21 cellular contexts compared by ENCODE assay signal in the genomic region with DNA sequence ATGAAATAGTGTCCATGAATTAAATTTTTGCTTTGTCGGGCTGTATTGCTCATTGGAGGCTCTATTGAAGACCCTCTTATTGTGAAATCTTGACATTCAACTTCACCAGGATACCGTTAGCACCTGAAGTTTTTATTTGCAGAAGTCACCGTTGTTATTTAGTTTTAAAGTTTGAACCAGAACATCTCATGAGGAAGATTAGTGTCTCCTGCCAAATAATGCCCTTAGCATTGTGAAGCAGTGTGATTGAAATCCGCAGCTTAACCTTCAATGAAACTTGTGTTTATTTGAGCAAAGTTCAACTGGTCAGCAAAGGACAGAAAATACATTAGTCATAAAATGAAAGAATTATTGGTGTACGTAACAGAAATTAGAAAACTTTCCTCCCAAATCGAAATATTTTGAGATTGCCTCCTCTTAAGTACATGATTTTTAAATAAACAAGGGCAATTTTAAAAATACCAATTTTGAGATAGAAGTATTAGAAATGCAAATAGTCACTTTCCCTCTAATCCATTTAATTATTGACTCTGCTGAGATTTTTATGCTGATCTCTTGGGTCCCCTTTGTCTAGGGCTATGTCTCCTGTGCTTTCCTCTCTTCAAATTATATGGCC.
A peak's percentile ranks its signal among the peaks of the same experiment; 100 is the strongest.
DNase-seq lines count a peak whose midpoint lies in the region; ATAC-seq and TF ChIP-seq lines count a peak whose summit lies in the region.
"Had no signal": no experiment of that assay in that cellular context is flagged by ENCODE, and none has a peak within 500 bp of the region (broad histone marks: within the 10 kb centered on the region; RNA-seq: fewer than 3 reads in every experiment).

No MANE protein-coding gene starts in this region.

- DNase-seq in NCI-H69 (lab: John Stamatoyannopoulos, UW) (peak; percentile 19), iris pigment epithelial cell (ENCODE audit: low read depth) (peak; percentile 62), osteoblast (ENCODE audit: insufficient read length, low spot score, missing footprints) (no peak)
- no peak for DNase-seq in effector memory CD8-positive, alpha-beta T cell
- no peak for DNase-seq in activated CD8-positive, alpha-beta memory T cell treated with anti-CD3 and anti-CD28 coated beads, Interleukin-2, amount 50 U/mL, for 48 hours
- DNase-seq: ACHN; CD8-positive, alpha-beta T cell; DMS153; MG63; NCI-H1694 treated with DMSO at 0.1 percent for 48 hours; NCI-H2081 treated with DMSO at 0.1 percent for 48 hours; NCI-H2171 treated with DMSO at 0.1 percent for 48 hours; NCI-H526; NK-92 treated with Interleukin-12 subunit alpha and Interleukin-12 subunit beta, amount 100 ng/mL, for 24 hours; SHP77 treated with DMSO at 0.1 percent for 48 hours; SK-N-SH had no signal

- no peaks in the 10 kb centered on the region for H3K36me3 Mint-ChIP-seq in effector memory CD8-positive, alpha-beta T cell (ENCODE audit: insufficient read depth)

- no peaks in the 10 kb centered on the region for H3K9me3 ChIP-seq in osteoblast (ENCODE audit: low read depth, low read length)
- H3K9me3 ChIP-seq: MG63, SK-N-SH had no signal

- H3K27me3 Mint-ChIP-seq in effector memory CD8-positive, alpha-beta T cell: no peaks in the 10 kb centered on the region

- no peak overlapping the region for H3K4me3 ChIP-seq in osteoblast (ENCODE audit: insufficient read depth, low read length)
- H3K4me3 ChIP-seq: BLaER1 treated with 17β-estradiol and CSF1 and Interleukin-3, amounts not matched to agents 10 nM and 100 nM; K562; MG63 had no signal

- peaks cover 20 to 26% of the 10 kb centered on the region in 2 donors for H3K4me1 Mint-ChIP-seq in effector memory CD8-positive, alpha-beta T cell (ENCODE audit: low read depth in 2 of 2)

- no peaks in the 10 kb centered on the region for H3K27me3 ChIP-seq in osteoblast (ENCODE audit: insufficient read depth, low read length)
- H3K27me3 ChIP-seq: BLaER1 treated with 17β-estradiol and CSF1 and Interleukin-3, amounts not matched to agents 10 nM and 100 nM; MG63 had no signal

- no peaks in the 10 kb centered on the region for H3K9me3 Mint-ChIP-seq in effector memory CD8-positive, alpha-beta T cell

- no peaks in the 10 kb centered on the region for H4K20me1 ChIP-seq in osteoblast (ENCODE audit: insufficient read depth, low read length)

- H3K27ac ChIP-seq in osteoblast (ENCODE audit: low read depth, low read length): peak overlapping the region; percentile 8
- H3K27ac ChIP-seq: BLaER1 treated with 17β-estradiol and CSF1 and Interleukin-3, amounts not matched to agents 10 nM and 100 nM; RWPE1 had no signal

- no peak for TF ChIP-seq CTCF in osteoblast (IDR thresholded peaks at IDR 0.05; ENCODE audit: extremely low read depth, low read depth, low read length)

- no peaks in the 10 kb centered on the region for H3K36me3 ChIP-seq in osteoblast (ENCODE audit: insufficient read depth, low read length)
- H3K36me3 ChIP-seq: MG63 had no signal

- H3K4me2 ChIP-seq in osteoblast (ENCODE audit: insufficient read depth, low read length): no peak overlapping the region
- H3K4me2 ChIP-seq: SK-N-SH had no signal

- H3K4me1 ChIP-seq in osteoblast (ENCODE audit: insufficient read depth, low read length): peaks cover 33% of the 10 kb centered on the region

- H2AFZ ChIP-seq in osteoblast (ENCODE audit: low read length): no peak overlapping the region

- no peak overlapping the region for H3K4me3 Mint-ChIP-seq in effector memory CD8-positive, alpha-beta T cell
- H3K4me3 Mint-ChIP-seq: CD8-positive, alpha-beta T cell had no signal

- peaks cover 95% of the 10 kb centered on the region for H3K79me2 ChIP-seq in osteoblast (ENCODE audit: insufficient read depth, low read length)

- ATAC-seq in GM19452 (IDR thresholded peaks at IDR 0.05; ENCODE audit: unreplicated experiment): no peak
- ATAC-seq in effector memory CD8-positive, alpha-beta T cell (replicated peaks): no peak
- ATAC-seq in HG02885 (IDR thresholded peaks at IDR 0.05; ENCODE audit: poor library complexity, unreplicated experiment): no peak
- ATAC-seq: CD8-positive, alpha-beta T cell; K562 had no signal

- H3K27ac Mint-ChIP-seq in effector memory CD8-positive, alpha-beta T cell: no peak overlapping the region
- H3K27ac Mint-ChIP-seq: CD8-positive, alpha-beta T cell had no signal

Comparison
In these comparisons a context has a peak if more than half of its experiments do, and no peak if none do; other contexts are left out.
1. DNase-seq: peak in NCI-H69 (single experiment) and iris pigment epithelial cell (single experiment); none in osteoblast (single experiment), effector memory CD8-positive, alpha-beta T cell (0 of 3) and activated CD8-positive, alpha-beta memory T cell treated with anti-CD3 and anti-CD28 coated beads, Interleukin-2, amount 50 U/mL, for 48 hours (single experiment).